ENCODE assay signal across 8 cellular contexts in the genomic region with DNA sequence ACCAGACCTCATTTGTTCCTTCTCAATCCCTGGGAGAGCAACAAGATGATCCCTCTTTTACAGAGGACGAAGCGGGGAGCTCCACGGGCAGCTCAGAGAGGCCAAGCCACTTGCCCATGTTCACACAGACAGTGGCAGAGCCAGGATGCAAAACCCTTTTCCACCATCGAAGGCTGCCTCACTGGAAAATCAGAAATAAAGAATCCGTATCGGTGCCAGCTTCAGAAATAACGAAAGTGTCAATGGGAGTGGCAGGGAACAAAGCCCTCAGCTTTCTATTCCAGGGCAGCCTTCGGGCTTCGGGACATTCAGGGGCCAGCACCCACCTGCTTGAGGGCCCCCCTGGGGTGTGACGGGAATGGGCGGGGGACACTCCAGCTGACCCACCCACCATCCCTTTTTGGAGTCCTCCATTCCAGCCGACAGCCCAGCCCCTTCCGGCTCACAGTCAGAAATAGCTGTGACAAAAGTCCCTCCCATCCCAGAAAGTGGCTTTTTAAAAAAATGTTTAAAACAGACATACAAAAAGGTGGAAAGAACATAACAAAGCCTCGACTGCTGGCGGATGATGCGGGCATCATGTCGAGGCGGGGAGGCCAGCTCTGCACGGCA. TPM values are rescaled to one million over a fixed set of nuclear protein-coding genes. Genes with fewer than 3 reads are reported as not detected.
DNase-seq lines count a peak whose midpoint lies in the region; ATAC-seq and TF ChIP-seq lines count a peak whose summit lies in the region.

No MANE protein-coding gene starts in this region.

- no peaks in the 10 kb centered on the region for H3K36me3 ChIP-seq in WERI-Rb-1
- no peaks in the 10 kb centered on the region for H3K36me3 ChIP-seq in psoas muscle (ENCODE audit: insufficient read depth in 1 of 2, low read depth in 1 of 2)

- H3K9me3 ChIP-seq in WERI-Rb-1 (ENCODE audit: severe bottlenecking) = no peaks in the 10 kb centered on the region
- no peaks in the 10 kb centered on the region for H3K9me3 ChIP-seq in psoas muscle

- H3K27ac ChIP-seq in WERI-Rb-1 (peak overlapping the region; percentile 67), psoas muscle (peak overlapping the region; percentile 74)

- intact Hi-C loops in psoas muscle (cut with DNase I) = loop anchor here (1.0 to 10.0 kb wide), 2 partner anchors 26 to 124 kb away; no protein-coding TSS in a partner anchor

- H3K4me1 ChIP-seq in psoas muscle = peaks cover 51% of the 10 kb centered on the region

- peak in 2 of 4 donors; percentile 12 to 26 for ATAC-seq in psoas muscle
- ATAC-seq in HG02884 (IDR thresholded peaks at IDR 0.05; ENCODE audit: unreplicated experiment) = no peak
- no peak for ATAC-seq in HG02840 (IDR thresholded peaks at IDR 0.05; ENCODE audit: low FRiP score, unreplicated experiment)
- no peak for ATAC-seq in GM21360 (IDR thresholded peaks at IDR 0.05; ENCODE audit: unreplicated experiment)

- 36 to 50% (median 48%) methylated on average over 19 of the region's 19 CpGs for WGBS in psoas muscle, 3 donors

- no peak for TF ChIP-seq CTCF in WERI-Rb-1 (IDR thresholded peaks at IDR 0.05; ENCODE audit: low read depth, low read length)
- TF ChIP-seq CTCF in fibroblast of mammary gland (conservative IDR thresholded peaks at IDR 0.05; ENCODE audit: control insufficient read depth, insufficient read depth, low read depth, low read length) = no peak
- TF ChIP-seq CTCF in psoas muscle (IDR thresholded peaks at IDR 0.05) = no peak

- H3K27me3 ChIP-seq in WERI-Rb-1 (ENCODE audit: insufficient read depth, low read depth, severe bottlenecking) (no peaks in the 10 kb centered on the region), psoas muscle (ENCODE audit: insufficient read depth in 3 of 3, low read length in 2 of 3) (no peaks in the 10 kb centered on the region)

- DNase-seq in GM03348 (ENCODE audit: low spot score) (peak; percentile 74), WERI-Rb-1 (no peak), fibroblast of mammary gland (ENCODE audit: low read depth) (no peak), psoas muscle (peak; percentile 65 to 72), NCI-H2227 treated with DMSO at 0.1 percent for 48 hours (lab: John Stamatoyannopoulos, UW) (no peak)

- no peak overlapping the region for H3K4me3 ChIP-seq in WERI-Rb-1 (ENCODE audit: low read depth, low read length)
- H3K4me3 ChIP-seq in fibroblast of mammary gland (ENCODE audit: control insufficient read depth, low read depth, low read length) = peak overlapping the region; percentile 4
- H3K4me3 ChIP-seq in psoas muscle = peak overlapping the region; percentile 56

RNA-seq across cellular contexts. Expression of a gene that starts 6.0 kb away (rescaled TPM):
- 10 to 100 TPM in 1 of 4 donors, 1 to 10 TPM in 3; 3.7 to 14.0 (median 6.8) TPM for total RNA-seq in psoas muscle
- polyA plus RNA-seq in psoas muscle = 1 to 10 TPM in 2 of 3 donors, under 1 TPM in 1; 0.94 to 1.9 (median 1.2) TPM

RNA-seq across cellular contexts. Expression of a gene that starts 48.2 kb away (rescaled TPM):
- total RNA-seq in psoas muscle = 10 to 100 TPM; 31.9 to 81.1 (median 47.0) TPM
- polyA plus RNA-seq in psoas muscle = 10 to 100 TPM; 19.5 to 28.6 (median 22.7) TPM

Comparison
In these comparisons a context has a peak if more than half of its experiments do, and no peak if none do; other contexts are left out.
1. DNase-seq: peak in GM03348 (single experiment) and psoas muscle (2 of 2); none in WERI-Rb-1 (single experiment), fibroblast of mammary gland (single experiment) and NCI-H2227 treated with DMSO at 0.1 percent for 48 hours (single experiment).